8 cellular contexts compared by ENCODE assay signal in genomic region chr17:409308-409847, GRCh38. TPM values are rescaled to one million over a fixed set of nuclear protein-coding genes. Genes with fewer than 3 reads are reported as not detected.
DNase-seq lines count a peak whose midpoint lies in the region; ATAC-seq and TF ChIP-seq lines count a peak whose summit lies in the region.

No MANE protein-coding gene starts in this region.

- peaks cover 0 to 12% of the 10 kb centered on the region in 2 experiments; a peak in 3 of 4 replicates for H3K79me1 ChIP-seq in IMR-90 (ENCODE audit: low read depth in 1 of 2, low read length in 2 of 2)

- peaks cover 4% of the 10 kb centered on the region for H3K4me1 ChIP-seq in IMR-90 (ENCODE audit: control insufficient read depth, insufficient read depth, low read length)

- H4K91ac ChIP-seq in IMR-90 (ENCODE audit: insufficient read depth, low read depth, low read length): peak overlapping the region; percentile 76

- H3K9me3 ChIP-seq in IMR-90 (ENCODE audit: control insufficient read depth, insufficient read depth, low read length): no peaks in the 10 kb centered on the region

- no peak for ATAC-seq in IMR-90 (ENCODE audit: low read depth)
- ATAC-seq in naive B cell (ENCODE audit: low read depth in 2 of 2): no peak
- ATAC-seq in HG03460 (IDR thresholded peaks at IDR 0.05; ENCODE audit: unreplicated experiment): no peak
- ATAC-seq in HG03354 (IDR thresholded peaks at IDR 0.05; ENCODE audit: poor library complexity, severe bottlenecking, unreplicated experiment): no peak

- H3K36me3 Mint-ChIP-seq in naive B cell: peaks cover 0 to 10% of the 10 kb centered on the region in 2 donors

- H3K18ac ChIP-seq in IMR-90 (ENCODE audit: low read depth, low read length): peak overlapping the region; percentile 19; the same call in 1 of the 2 replicates

- peak overlapping the region; percentile 82 for H4K5ac ChIP-seq in IMR-90 (ENCODE audit: low read depth, low read length)

- peaks cover 4 to 25% (median 23%) of the 10 kb centered on the region in 3 donors for H3K27me3 Mint-ChIP-seq in naive B cell

- peaks cover 33 to 44% (median 35%) of the 10 kb centered on the region in 3 donors for H3K4me1 Mint-ChIP-seq in naive B cell

- TF ChIP-seq RAD21 in IMR-90 (IDR thresholded peaks at IDR 0.05; ENCODE audit: low read length): no peak

- no peak for DNase-seq in AG10803 (ENCODE audit: low read depth)
- no peak for DNase-seq in IMR-90
- no peak for DNase-seq in choroid plexus epithelial cell (ENCODE audit: low read depth)
- DNase-seq in naive B cell: no peak
- DNase-seq in activated gamma-delta T cell (lab: John Stamatoyannopoulos, UW): no peak
- DNase-seq in stimulated activated CD4-positive, alpha-beta T cell treated with anti-CD3 and anti-CD28 coated beads, Interleukin-4, amount 100 ng/mL, for 4 hours: no peak

- H2AFZ ChIP-seq in IMR-90 (replicated peaks; ENCODE audit: low read length, poor library complexity): peak overlapping the region; percentile 100

- peak overlapping the region; percentile 63 for H3K4me3 ChIP-seq in AG10803 (ENCODE audit: low read length)
- H3K4me3 ChIP-seq in IMR-90 (ENCODE audit: insufficient read depth, low read depth, low read length): peak overlapping the region; percentile 27
- peak overlapping the region; percentile 45 for H3K4me3 ChIP-seq in choroid plexus epithelial cell (ENCODE audit: low read depth, low read length)

- H3K14ac ChIP-seq in IMR-90 (replicated peaks; ENCODE audit: low read depth, low read length): peak overlapping the region; percentile 88

- peak overlapping the region; percentile 25; the same call in 1 of the 2 replicates for H3K9ac ChIP-seq in IMR-90 (ENCODE audit: low read depth, low read length)

- no peak for TF ChIP-seq CTCF in AG10803 (conservative IDR thresholded peaks at IDR 0.05; ENCODE audit: low read length)
- TF ChIP-seq CTCF in IMR-90 (conservative IDR thresholded peaks at IDR 0.05; ENCODE audit: low read depth, low read length): no peak
- no peak for TF ChIP-seq CTCF in choroid plexus epithelial cell (conservative IDR thresholded peaks at IDR 0.05; ENCODE audit: low read depth, low read length)

- no peaks in the 10 kb centered on the region for H3K36me3 ChIP-seq in IMR-90 (ENCODE audit: control insufficient read depth, insufficient read depth, low read length)

- H3K4ac ChIP-seq in IMR-90 (ENCODE audit: low read depth, low read length): peak overlapping the region; percentile 85

- dilution Hi-C loops in IMR-90 (cut with HindIII; ENCODE audit: low sequenced_read_pairs, unreplicated experiment): no loop called here

- peak overlapping the region; percentile 76 to 94 (median 90) for H3K4me3 Mint-ChIP-seq in naive B cell

- H3K27ac ChIP-seq in IMR-90 (ENCODE audit: insufficient read depth, low read length): peak overlapping the region; percentile 48

- peak overlapping the region; percentile 52 to 100 for H4K8ac ChIP-seq in IMR-90 (ENCODE audit: low read depth in 2 of 2, low read length in 2 of 2)

- CTCF ChIA-PET in IMR-90 (lab: Yijun Ruan, JAX): no interaction called here

- H3K27ac Mint-ChIP-seq in naive B cell: peak overlapping the region; percentile 70 to 98 (median 96)

- H3K9me3 Mint-ChIP-seq in naive B cell: peaks cover 0 to 11% (median 5%) of the 10 kb centered on the region in 7 donors

- peak overlapping the region; percentile 30 for H2AK5ac ChIP-seq in IMR-90 (ENCODE audit: low read depth, low read length)

- POLR2A ChIA-PET in IMR-90 (lab: Charles Lee; ENCODE audit: unreplicated experiment): no interaction called here

- peak overlapping the region; percentile 8; the same call in 1 of the 3 replicates for H2BK15ac ChIP-seq in IMR-90 (ENCODE audit: low read depth, low read length)

- no peaks in the 10 kb centered on the region for H4K20me1 ChIP-seq in IMR-90 (ENCODE audit: insufficient read depth, low read length)

- no peaks in the 10 kb centered on the region for H3K9me1 ChIP-seq in IMR-90 (ENCODE audit: insufficient read depth, low read length)

- H2AK9ac ChIP-seq in IMR-90 (replicated peaks; ENCODE audit: low read depth, low read length, poor library complexity): peak overlapping the region; percentile 21

- H3K23ac ChIP-seq in IMR-90 (ENCODE audit: low read depth, low read length): peak overlapping the region; percentile 20; the same call in 1 of the 2 replicates

- 0 out of 2 replicates have a peak overlapping the region, but pooled peaks have one; percentile 24 for H3K56ac ChIP-seq in IMR-90 (ENCODE audit: extremely low read depth, insufficient read depth, low read length)

- no TSS peak for BruUV-seq in IMR-90 (replicated peaks; lab: Mats Ljungman, UMichigan)

- H3K27me3 ChIP-seq in IMR-90 (ENCODE audit: control insufficient read depth, insufficient read depth, low read length): no peaks in the 10 kb centered on the region

- peak overlapping the region; percentile 37 for H2BK120ac ChIP-seq in IMR-90 (ENCODE audit: low read depth, low read length)

- WGBS in IMR-90 (ENCODE audit: extremely low coverage in 2 of 2, insufficient read length in 1 of 2), 2 experiments: 88% methylated on average over 5 of the region's 16 CpGs; no CpG with 5 or more reads in 1 of the 2 experiments

- intact Hi-C loops in IMR-90 (cut with micrococcal nuclease): no loop called here

- H2BK20ac ChIP-seq in IMR-90 (ENCODE audit: low read depth, low read length): no peak overlapping the region

- in situ Hi-C loops in IMR-90 (cut with MboI; ENCODE audit: low sequenced_read_pairs): no loop called here

- TF ChIP-seq POLR2A in IMR-90 (IDR thresholded peaks at IDR 0.05; ENCODE audit: low read depth, low read length): no peak

- H3K4me2 ChIP-seq in IMR-90 (ENCODE audit: low read depth, low read length): peak overlapping the region; percentile 65

- H2BK5ac ChIP-seq in IMR-90 (ENCODE audit: low read depth, low read length, poor library complexity, severe bottlenecking): peak overlapping the region; percentile 76

TF ChIP-seq in IMR-90, 13 proteins besides CTCF, POLR2A, EP300 and RAD21:
- TF ChIP-seq SMC3 (IDR thresholded peaks at IDR 0.05; ENCODE audit: low read depth, low read length) (no peak), RFX5 (IDR thresholded peaks at IDR 0.05; ENCODE audit: low read depth, low read length) (no peak), NFE2L2 (IDR thresholded peaks at IDR 0.05; ENCODE audit: low read depth, low read length) (no peak), BHLHE40 (IDR thresholded peaks at IDR 0.05; ENCODE audit: low read depth, low read length) (no peak), CEBPB (IDR thresholded peaks at IDR 0.05; ENCODE audit: low read depth, low read length) (no peak)
- TF ChIP-seq, protein P1, sequence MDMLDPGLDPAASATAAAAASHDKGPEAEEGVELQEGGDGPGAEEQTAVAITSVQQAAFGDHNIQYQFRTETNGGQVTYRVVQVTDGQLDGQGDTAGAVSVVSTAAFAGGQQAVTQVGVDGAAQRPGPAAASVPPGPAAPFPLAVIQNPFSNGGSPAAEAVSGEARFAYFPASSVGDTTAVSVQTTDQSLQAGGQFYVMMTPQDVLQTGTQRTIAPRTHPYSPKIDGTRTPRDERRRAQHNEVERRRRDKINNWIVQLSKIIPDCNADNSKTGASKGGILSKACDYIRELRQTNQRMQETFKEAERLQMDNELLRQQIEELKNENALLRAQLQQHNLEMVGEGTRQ (IDR thresholded peaks at IDR 0.05; ENCODE audit: low read depth, low read length): no peak

RNA-seq across cellular contexts. Expression of gene RFLNB, which starts 36.4 kb away (rescaled TPM):
- 35.7 and 48.6 TPM in 2 replicates for total RNA-seq in IMR-90 (2012; rRNA removed)
- polyA plus RNA-seq in IMR-90 (2012; rRNA removed) (21.3 and 24.1 TPM in 2 replicates), naive B cell (ENCODE audit: low read depth in 6 of 6) (under 1 TPM in 5 of 6 donors, not detected in 1; 0.12 to 0.41 (median 0.36) TPM)
- polyA plus RNA-seq in IMR-90 (2012; cell fraction: cytosol; rRNA removed): 11.5 and 17.4 TPM in 2 replicates
- 8.3 and 9.7 TPM in 2 replicates for polyA plus RNA-seq in IMR-90 (2012; cell fraction: nucleus; rRNA removed; ENCODE audit: low replicate concordance)

RNA-seq across cellular contexts. Expression of gene RPH3AL, which starts 56.8 kb away (rescaled TPM):
- 0.83 and 1.8 TPM in 2 replicates for total RNA-seq in IMR-90 (2012; rRNA removed)
- 1.5 and 2.5 TPM in 2 replicates for polyA plus RNA-seq in IMR-90 (2012; rRNA removed)
- 2.3 and 3.8 TPM in 2 replicates for polyA plus RNA-seq in IMR-90 (2012; cell fraction: cytosol; rRNA removed)
- 2.1 and 2.9 TPM in 2 replicates for polyA plus RNA-seq in IMR-90 (2012; cell fraction: nucleus; rRNA removed; ENCODE audit: low replicate concordance)
- 10 to 100 TPM in 2 of 6 donors, 1 to 10 TPM in 3, not detected in 1; 1.3 to 13.2 (median 2.9) TPM for polyA plus RNA-seq in naive B cell (ENCODE audit: low read depth in 6 of 6)

Comparison
In these comparisons a context has a peak if more than half of its experiments do, and no peak if none do; other contexts are left out.
1. RNA of gene RFLNB, which starts 36.4 kb away (polyA plus RNA-seq): 8.3 to 24.1 TPM in IMR-90; 0.12 to 0.41 TPM in naive B cell; every median in the first group is over 4 times any median in the second.
2. Peak in every context shown above with its lines, with median percentiles within 50 percentile points of each other: H3K4me3 ChIP-seq.